ENCODE assay signal across 3 cellular contexts in the genomic region with DNA sequence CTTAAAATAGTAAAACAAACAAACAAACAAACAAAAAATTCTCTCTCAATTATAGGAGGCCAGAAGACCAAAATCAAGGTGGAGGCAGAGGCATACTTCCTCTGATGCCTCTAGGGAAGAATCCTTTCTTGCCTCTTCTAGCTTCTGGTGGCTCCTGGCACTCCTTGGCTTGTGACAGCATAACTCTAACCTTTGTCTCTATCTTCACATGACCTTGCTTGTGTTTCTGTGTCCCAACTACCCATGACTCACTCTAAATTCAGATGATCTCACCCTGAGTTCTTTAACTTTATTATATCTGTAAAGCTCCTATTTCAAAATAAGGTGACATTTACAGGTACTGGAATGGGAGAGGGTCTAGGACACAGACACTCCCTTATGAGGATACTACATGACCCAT.
A peak's percentile ranks its signal among the peaks of the same experiment; 100 is the strongest.
TF ChIP-seq lines count a peak whose summit lies in the region.

No MANE protein-coding gene starts in this region.

TF ChIP-seq in A549, 52 proteins besides CTCF, POLR2A, EP300 and RAD21 (continued from another document):
- TF ChIP-seq FOSL2 (IDR thresholded peaks at IDR 0.05), result no peak
- peak; percentile 16; the same call in 1 of the 2 replicates for TF ChIP-seq FOSL2 (CRISPR knock-in tag; IDR thresholded peaks at IDR 0.05)
TF ChIP-seq in A549: peak in this region for 1.

TF ChIP-seq in HEK293, 187 proteins besides CTCF, POLR2A, EP300 and RAD21 (continued from another document):
- TF ChIP-seq, protein P1, sequence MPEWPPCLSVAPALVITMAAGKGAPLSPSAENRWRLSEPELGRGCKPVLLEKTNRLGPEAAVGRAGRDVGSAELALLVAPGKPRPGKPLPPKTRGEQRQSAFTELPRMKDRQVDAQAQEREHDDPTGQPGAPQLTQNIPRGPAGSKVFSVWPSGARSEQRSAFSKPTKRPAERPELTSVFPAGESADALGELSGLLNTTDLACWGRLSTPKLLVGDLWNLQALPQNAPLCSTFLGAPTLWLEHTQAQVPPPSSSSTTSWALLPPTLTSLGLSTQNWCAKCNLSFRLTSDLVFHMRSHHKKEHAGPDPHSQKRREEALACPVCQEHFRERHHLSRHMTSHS (tag by site-specific recombination; IDR thresholded peaks at IDR 0.05), result no peak
TF ChIP-seq in HEK293: peak in this region for 1.

TF ChIP-seq in K562, 482 proteins besides CTCF, POLR2A, EP300 and RAD21 (continued from another document):
- TF ChIP-seq, protein P2, sequence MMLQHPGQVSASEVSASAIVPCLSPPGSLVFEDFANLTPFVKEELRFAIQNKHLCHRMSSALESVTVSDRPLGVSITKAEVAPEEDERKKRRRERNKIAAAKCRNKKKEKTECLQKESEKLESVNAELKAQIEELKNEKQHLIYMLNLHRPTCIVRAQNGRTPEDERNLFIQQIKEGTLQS (IDR thresholded peaks at IDR 0.05), result peak; percentile 74
- TF ChIP-seq, protein P2 (CRISPR knock-in tag; conservative IDR thresholded peaks at IDR 0.05), result no peak
- no peak for TF ChIP-seq MAFK (IDR thresholded peaks at IDR 0.05; ENCODE audit: low read length)
- no peak for TF ChIP-seq MCM2 (IDR thresholded peaks at IDR 0.05; ENCODE audit: low read depth)
- TF ChIP-seq ZNF780A (CRISPR knock-in tag; IDR thresholded peaks at IDR 0.05), result no peak
- TF ChIP-seq FOXJ2 (tag; IDR thresholded peaks at IDR 0.05), result no peak
- TF ChIP-seq TCF7L2 (IDR thresholded peaks at IDR 0.05; ENCODE audit: low read depth, low read length), result no peak
- TF ChIP-seq LEF1 (IDR thresholded peaks at IDR 0.05), result no peak
- TF ChIP-seq, protein P3, sequence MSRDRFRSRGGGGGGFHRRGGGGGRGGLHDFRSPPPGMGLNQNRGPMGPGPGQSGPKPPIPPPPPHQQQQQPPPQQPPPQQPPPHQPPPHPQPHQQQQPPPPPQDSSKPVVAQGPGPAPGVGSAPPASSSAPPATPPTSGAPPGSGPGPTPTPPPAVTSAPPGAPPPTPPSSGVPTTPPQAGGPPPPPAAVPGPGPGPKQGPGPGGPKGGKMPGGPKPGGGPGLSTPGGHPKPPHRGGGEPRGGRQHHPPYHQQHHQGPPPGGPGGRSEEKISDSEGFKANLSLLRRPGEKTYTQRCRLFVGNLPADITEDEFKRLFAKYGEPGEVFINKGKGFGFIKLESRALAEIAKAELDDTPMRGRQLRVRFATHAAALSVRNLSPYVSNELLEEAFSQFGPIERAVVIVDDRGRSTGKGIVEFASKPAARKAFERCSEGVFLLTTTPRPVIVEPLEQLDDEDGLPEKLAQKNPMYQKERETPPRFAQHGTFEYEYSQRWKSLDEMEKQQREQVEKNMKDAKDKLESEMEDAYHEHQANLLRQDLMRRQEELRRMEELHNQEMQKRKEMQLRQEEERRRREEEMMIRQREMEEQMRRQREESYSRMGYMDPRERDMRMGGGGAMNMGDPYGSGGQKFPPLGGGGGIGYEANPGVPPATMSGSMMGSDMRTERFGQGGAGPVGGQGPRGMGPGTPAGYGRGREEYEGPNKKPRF (IDR thresholded peaks at IDR 0.05; ENCODE audit: low read depth, low read length), result no peak
- TF ChIP-seq FOSL1 (tag; conservative IDR thresholded peaks at IDR 0.05), result peak; percentile 67
- no peak for TF ChIP-seq HNRNPL (IDR thresholded peaks at IDR 0.05; ENCODE audit: low read depth, low read length)
- no peak for TF ChIP-seq E2F5 (CRISPR knock-in tag; IDR thresholded peaks at IDR 0.05)
- no peak for TF ChIP-seq EHMT2 (IDR thresholded peaks at IDR 0.05)
- TF ChIP-seq, protein P4, sequence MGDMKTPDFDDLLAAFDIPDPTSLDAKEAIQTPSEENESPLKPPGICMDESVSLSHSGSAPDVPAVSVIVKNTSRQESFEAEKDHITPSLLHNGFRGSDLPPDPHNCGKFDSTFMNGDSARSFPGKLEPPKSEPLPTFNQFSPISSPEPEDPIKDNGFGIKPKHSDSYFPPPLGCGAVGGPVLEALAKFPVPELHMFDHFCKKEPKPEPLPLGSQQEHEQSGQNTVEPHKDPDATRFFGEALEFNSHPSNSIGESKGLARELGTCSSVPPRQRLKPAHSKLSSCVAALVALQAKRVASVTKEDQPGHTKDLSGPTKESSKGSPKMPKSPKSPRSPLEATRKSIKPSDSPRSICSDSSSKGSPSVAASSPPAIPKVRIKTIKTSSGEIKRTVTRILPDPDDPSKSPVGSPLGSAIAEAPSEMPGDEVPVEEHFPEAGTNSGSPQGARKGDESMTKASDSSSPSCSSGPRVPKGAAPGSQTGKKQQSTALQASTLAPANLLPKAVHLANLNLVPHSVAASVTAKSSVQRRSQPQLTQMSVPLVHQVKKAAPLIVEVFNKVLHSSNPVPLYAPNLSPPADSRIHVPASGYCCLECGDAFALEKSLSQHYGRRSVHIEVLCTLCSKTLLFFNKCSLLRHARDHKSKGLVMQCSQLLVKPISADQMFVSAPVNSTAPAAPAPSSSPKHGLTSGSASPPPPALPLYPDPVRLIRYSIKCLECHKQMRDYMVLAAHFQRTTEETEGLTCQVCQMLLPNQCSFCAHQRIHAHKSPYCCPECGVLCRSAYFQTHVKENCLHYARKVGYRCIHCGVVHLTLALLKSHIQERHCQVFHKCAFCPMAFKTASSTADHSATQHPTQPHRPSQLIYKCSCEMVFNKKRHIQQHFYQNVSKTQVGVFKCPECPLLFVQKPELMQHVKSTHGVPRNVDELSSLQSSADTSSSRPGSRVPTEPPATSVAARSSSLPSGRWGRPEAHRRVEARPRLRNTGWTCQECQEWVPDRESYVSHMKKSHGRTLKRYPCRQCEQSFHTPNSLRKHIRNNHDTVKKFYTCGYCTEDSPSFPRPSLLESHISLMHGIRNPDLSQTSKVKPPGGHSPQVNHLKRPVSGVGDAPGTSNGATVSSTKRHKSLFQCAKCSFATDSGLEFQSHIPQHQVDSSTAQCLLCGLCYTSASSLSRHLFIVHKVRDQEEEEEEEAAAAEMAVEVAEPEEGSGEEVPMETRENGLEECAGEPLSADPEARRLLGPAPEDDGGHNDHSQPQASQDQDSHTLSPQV (IDR thresholded peaks at IDR 0.05), result no peak
- peak; percentile 52; the same call in 1 of the 2 replicates for TF ChIP-seq JUND (IDR thresholded peaks at IDR 0.05; ENCODE audit: borderline replicate concordance, low read depth, low read length)
- no peak for TF ChIP-seq JUND (tag; IDR thresholded peaks at IDR 0.05; ENCODE audit: borderline replicate concordance, low read depth, low read length)
- TF ChIP-seq ZZZ3 (IDR thresholded peaks at IDR 0.05), result no peak
- no peak for TF ChIP-seq TEAD4 (IDR thresholded peaks at IDR 0.05; ENCODE audit: low read length)
- TF ChIP-seq TEAD4 (CRISPR knock-in tag; IDR thresholded peaks at IDR 0.05; ENCODE audit: borderline replicate concordance), result no peak
- no peak for TF ChIP-seq YBX1 (IDR thresholded peaks at IDR 0.05)
- TF ChIP-seq TCF3 (CRISPR knock-in tag; IDR thresholded peaks at IDR 0.05), result no peak
- TF ChIP-seq CSDE1 (IDR thresholded peaks at IDR 0.05), result no peak
- TF ChIP-seq ZNF444 (CRISPR knock-in tag; IDR thresholded peaks at IDR 0.05), result no peak
- TF ChIP-seq NFE2L1 (tag; IDR thresholded peaks at IDR 0.05; ENCODE audit: borderline replicate concordance, low read depth), result no peak
- TF ChIP-seq ESRRA (IDR thresholded peaks at IDR 0.05; ENCODE audit: borderline replicate concordance, low read depth), result 0 out of 2 replicates have a peak, but pooled peaks have one; percentile 26
- TF ChIP-seq EP400 (IDR thresholded peaks at IDR 0.05), result no peak
- no peak for TF ChIP-seq TEAD2 (tag; IDR thresholded peaks at IDR 0.05)
- TF ChIP-seq, protein P5, sequence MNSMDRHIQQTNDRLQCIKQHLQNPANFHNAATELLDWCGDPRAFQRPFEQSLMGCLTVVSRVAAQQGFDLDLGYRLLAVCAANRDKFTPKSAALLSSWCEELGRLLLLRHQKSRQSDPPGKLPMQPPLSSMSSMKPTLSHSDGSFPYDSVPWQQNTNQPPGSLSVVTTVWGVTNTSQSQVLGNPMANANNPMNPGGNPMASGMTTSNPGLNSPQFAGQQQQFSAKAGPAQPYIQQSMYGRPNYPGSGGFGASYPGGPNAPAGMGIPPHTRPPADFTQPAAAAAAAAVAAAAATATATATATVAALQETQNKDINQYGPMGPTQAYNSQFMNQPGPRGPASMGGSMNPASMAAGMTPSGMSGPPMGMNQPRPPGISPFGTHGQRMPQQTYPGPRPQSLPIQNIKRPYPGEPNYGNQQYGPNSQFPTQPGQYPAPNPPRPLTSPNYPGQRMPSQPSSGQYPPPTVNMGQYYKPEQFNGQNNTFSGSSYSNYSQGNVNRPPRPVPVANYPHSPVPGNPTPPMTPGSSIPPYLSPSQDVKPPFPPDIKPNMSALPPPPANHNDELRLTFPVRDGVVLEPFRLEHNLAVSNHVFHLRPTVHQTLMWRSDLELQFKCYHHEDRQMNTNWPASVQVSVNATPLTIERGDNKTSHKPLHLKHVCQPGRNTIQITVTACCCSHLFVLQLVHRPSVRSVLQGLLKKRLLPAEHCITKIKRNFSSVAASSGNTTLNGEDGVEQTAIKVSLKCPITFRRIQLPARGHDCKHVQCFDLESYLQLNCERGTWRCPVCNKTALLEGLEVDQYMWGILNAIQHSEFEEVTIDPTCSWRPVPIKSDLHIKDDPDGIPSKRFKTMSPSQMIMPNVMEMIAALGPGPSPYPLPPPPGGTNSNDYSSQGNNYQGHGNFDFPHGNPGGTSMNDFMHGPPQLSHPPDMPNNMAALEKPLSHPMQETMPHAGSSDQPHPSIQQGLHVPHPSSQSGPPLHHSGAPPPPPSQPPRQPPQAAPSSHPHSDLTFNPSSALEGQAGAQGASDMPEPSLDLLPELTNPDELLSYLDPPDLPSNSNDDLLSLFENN (IDR thresholded peaks at IDR 0.05; ENCODE audit: low read depth in 2 of 2, low read length in 2 of 2), result no peak
TF ChIP-seq in K562: peak in this region for 4.
